ENCODE assay signal across 19 cellular contexts in genomic region chr3:53198996-53199395, GRCh38.
"Had no signal": no experiment of that assay in that cellular context is flagged by ENCODE, and none has a peak within 500 bp of the region (broad histone marks: within the 10 kb centered on the region; RNA-seq: fewer than 3 reads in every experiment).

No MANE protein-coding gene starts in this region.

- H3K27ac ChIP-seq: brain microvascular endothelial cell, coronary artery, gastroesophageal sphincter, heart left ventricle, tibial artery, vagina had no signal

- DNase-seq: activated CD4-positive, alpha-beta T cell treated with anti-CD3 and anti-CD28 coated beads, Interleukin-2, amount 10 ng/mL, durations not matched to agents 7 days and 5 days; activated CD8-positive, alpha-beta memory T cell treated with anti-CD3 and anti-CD28 coated beads, Interleukin-2, amount 50 U/mL, for 4 hours; activated effector memory CD4-positive, alpha-beta T cell treated with Interleukin-2 at 50 U/mL for 16 hours; activated naive CD4-positive, alpha-beta T cell treated with anti-CD3 and anti-CD28 coated beads, Interleukin-2, amount 50 U/mL, for 16 hours; activated T-cell treated with anti-CD3 and anti-CD28 coated beads, Interleukin-2, amount 50 U/mL, for 48 hours; aorta; brain microvascular endothelial cell; heart left ventricle; immature natural killer cell; occipital lobe; stimulated activated naive CD4-positive, alpha-beta T cell; tibial artery had no signal

- H3K27me3 ChIP-seq: brain microvascular endothelial cell, gastroesophageal sphincter, heart left ventricle, vagina had no signal

- H3K9me3 Mint-ChIP-seq: activated CD4-positive, alpha-beta T cell treated with anti-CD3 and anti-CD28 coated beads, Interleukin-2, amount 10 ng/mL, durations not matched to agents 7 days and 5 days; central memory CD8-positive, alpha-beta T cell; immature natural killer cell; mesothelial cell of epicardium had no signal

- ATAC-seq: gastroesophageal sphincter, heart left ventricle had no signal

- H3K27ac Mint-ChIP-seq: activated CD4-positive, alpha-beta T cell treated with anti-CD3 and anti-CD28 coated beads, Interleukin-2, amount 10 ng/mL, durations not matched to agents 7 days and 5 days; immature natural killer cell; mesothelial cell of epicardium; nephron had no signal

- H3K4me3 ChIP-seq: coronary artery, gastroesophageal sphincter, heart left ventricle, lung, tibial artery, vagina had no signal

- H3K36me3 ChIP-seq: brain microvascular endothelial cell, gastroesophageal sphincter, tibial artery, vagina had no signal

- H3K27me3 Mint-ChIP-seq: activated CD4-positive, alpha-beta T cell treated with anti-CD3 and anti-CD28 coated beads, Interleukin-2, amount 10 ng/mL, durations not matched to agents 7 days and 5 days had no signal

- H3K36me3 Mint-ChIP-seq: immature natural killer cell, mesothelial cell of epicardium had no signal

- H3K9me3 ChIP-seq: gastroesophageal sphincter, heart left ventricle, tibial artery, vagina had no signal

- H3K4me3 Mint-ChIP-seq: activated CD4-positive, alpha-beta T cell treated with anti-CD3 and anti-CD28 coated beads, Interleukin-2, amount 10 ng/mL, durations not matched to agents 7 days and 5 days; central memory CD8-positive, alpha-beta T cell; immature natural killer cell; mesothelial cell of epicardium; nephron had no signal
